ENCODE assay signal across 10 cellular contexts in genomic region chr1:59061876-59062275, GRCh38.
DNase-seq lines count a peak whose midpoint lies in the region; FAIRE-seq lines count a peak whose summit lies in the region.
"Had no signal": no experiment of that assay in that cellular context is flagged by ENCODE, and none has a peak within 500 bp of the region (broad histone marks: within the 10 kb centered on the region; RNA-seq: fewer than 3 reads in every experiment).

No MANE protein-coding gene starts in this region.

- H3K9me3 Mint-ChIP-seq in activated naive CD4-positive, alpha-beta T cell treated with anti-CD3 and anti-CD28 coated beads, Interleukin-2, amount 10 ng/mL, durations not matched to agents 7 days and 5 days: peaks cover 3% of the 10 kb centered on the region

- H3K36me3 Mint-ChIP-seq in activated naive CD4-positive, alpha-beta T cell treated with anti-CD3 and anti-CD28 coated beads, Interleukin-2, amount 10 ng/mL, durations not matched to agents 7 days and 5 days: no peaks in the 10 kb centered on the region

- FAIRE-seq in endometrium (lab: Jason Lieb, UNC): peak; percentile 80

- H3K4me3 ChIP-seq in muscle layer of duodenum (ENCODE audit: low read depth in 1 of 2, low read length in 2 of 2): peak overlapping the region in 1 of 2 donors; percentile 21

- in situ Hi-C loops in ACHN (cut with HindIII; ENCODE audit: low pct_ligation_motif_present, low pct_unique_long_range_greater_than_20kb, low sequenced_read_pairs): no loop called here
- in situ Hi-C loops in KBM-7 (cut with MboI; ENCODE audit: low pct_unique_long_range_greater_than_20kb, low sequenced_read_pairs): no loop called here

- DNase-seq in ACHN (peak; percentile 8), NCI-H774 (lab: John Stamatoyannopoulos, UW) (peak; percentile 33), KBM-7 (no peak), DMS79 treated with DMSO at 0.1 percent for 48 hours (lab: John Stamatoyannopoulos, UW) (no peak), SIG-M5 treated with dmso at 0.1 percent for 504 hours (lab: John Stamatoyannopoulos, UW; ENCODE audit: unreplicated experiment) (no peak)
- DNase-seq in activated naive CD4-positive, alpha-beta T cell treated with anti-CD3 and anti-CD28 coated beads, Interleukin-2, amount 10 ng/mL, durations not matched to agents 7 days and 5 days: no peak
- DNase-seq: activated naive CD8-positive, alpha-beta T cell treated with anti-CD3 and anti-CD28 coated beads, Interleukin-2, amount 50 U/mL, for 24 hours had no signal

- no peak overlapping the region for H3K27ac Mint-ChIP-seq in activated naive CD4-positive, alpha-beta T cell treated with anti-CD3 and anti-CD28 coated beads, Interleukin-2, amount 10 ng/mL, durations not matched to agents 7 days and 5 days
- H3K27ac Mint-ChIP-seq: activated naive CD8-positive, alpha-beta T cell treated with anti-CD3 and anti-CD28 coated beads, Interleukin-2, amount 50 U/mL, for 24 hours had no signal

- H3K4me1 ChIP-seq in muscle layer of duodenum (ENCODE audit: control insufficient read depth in 1 of 2, insufficient read depth in 2 of 2, low read length in 2 of 2): peaks cover 11 to 13% of the 10 kb centered on the region in 2 donors

- CTCF ChIA-PET in activated naive CD4-positive, alpha-beta T cell treated with anti-CD3 and anti-CD28 coated beads, Interleukin-2, amount 10 ng/mL, durations not matched to agents 7 days and 5 days (lab: Charles Lee): interaction anchor here (1.6 kb wide), 2 partner anchors 10 to 15 kb away, joined by 5 to 6 read pairs; no protein-coding TSS in a partner anchor

- peaks cover 44% of the 10 kb centered on the region for H3K4me1 Mint-ChIP-seq in activated naive CD4-positive, alpha-beta T cell treated with anti-CD3 and anti-CD28 coated beads, Interleukin-2, amount 10 ng/mL, durations not matched to agents 7 days and 5 days

- no peaks in the 10 kb centered on the region for H3K27me3 ChIP-seq in muscle layer of duodenum (ENCODE audit: low read depth, low read length)

- peak overlapping the region; percentile 72 for H3K27ac ChIP-seq in muscle layer of duodenum (ENCODE audit: low read length)
- H3K27ac ChIP-seq: KMS-11 had no signal

- H3K36me3 ChIP-seq in muscle layer of duodenum (ENCODE audit: control insufficient read depth in 1 of 2, insufficient read depth in 2 of 2, low read length in 2 of 2): no peaks in the 10 kb centered on the region

- H3K4me3 Mint-ChIP-seq in activated naive CD4-positive, alpha-beta T cell treated with anti-CD3 and anti-CD28 coated beads, Interleukin-2, amount 10 ng/mL, durations not matched to agents 7 days and 5 days: no peak overlapping the region
- H3K4me3 Mint-ChIP-seq: activated naive CD8-positive, alpha-beta T cell treated with anti-CD3 and anti-CD28 coated beads, Interleukin-2, amount 50 U/mL, for 24 hours had no signal

- H3K9me3 ChIP-seq in muscle layer of duodenum (ENCODE audit: control insufficient read depth in 1 of 2, low read length in 2 of 2): no peaks in the 10 kb centered on the region

- no peaks in the 10 kb centered on the region for H3K27me3 Mint-ChIP-seq in activated naive CD4-positive, alpha-beta T cell treated with anti-CD3 and anti-CD28 coated beads, Interleukin-2, amount 10 ng/mL, durations not matched to agents 7 days and 5 days
- H3K27me3 Mint-ChIP-seq: activated naive CD8-positive, alpha-beta T cell treated with anti-CD3 and anti-CD28 coated beads, Interleukin-2, amount 50 U/mL, for 24 hours had no signal

Comparison
In these comparisons a context has a peak if more than half of its experiments do, and no peak if none do; other contexts are left out.
1. DNase-seq: peak in ACHN (single experiment) and NCI-H774 (single experiment); none in KBM-7 (single experiment), DMS79 treated with DMSO at 0.1 percent for 48 hours (single experiment), activated naive CD4-positive, alpha-beta T cell treated with anti-CD3 and anti-CD28 coated beads, Interleukin-2, amount 10 ng/mL, durations not matched to agents 7 days and 5 days (single experiment) and SIG-M5 treated with dmso at 0.1 percent for 504 hours (single experiment).